8 cellular contexts compared by ENCODE assay signal in genomic region chr4:101345596-101346311, GRCh38. TPM values are rescaled to one million over a fixed set of nuclear protein-coding genes. Genes with fewer than 3 reads are reported as not detected.
DNase-seq lines count a peak whose midpoint lies in the region; ATAC-seq and TF ChIP-seq lines count a peak whose summit lies in the region.

No MANE protein-coding gene starts in this region.

- no peaks in the 10 kb centered on the region for H3K9me3 ChIP-seq in HUES6 (ENCODE audit: control insufficient read depth, insufficient read depth, low read depth, low read length)
- no peaks in the 10 kb centered on the region for H3K9me3 ChIP-seq in SU-DHL-6 (ENCODE audit: insufficient read depth, low read length)
- H3K9me3 ChIP-seq in psoas muscle: no peaks in the 10 kb centered on the region
- no peaks in the 10 kb centered on the region for H3K9me3 ChIP-seq in uterus

- H4K20me1 ChIP-seq in SU-DHL-6 (ENCODE audit: low read depth, low read length): no peaks in the 10 kb centered on the region

- intact Hi-C loops in left ventricle myocardium superior (cut with micrococcal nuclease) (loop anchor here (10.0 kb wide), 1 partner anchor 151 kb away; no protein-coding TSS in a partner anchor), psoas muscle (cut with DNase I) (loop anchor here (2.0 to 10.0 kb wide), 6 partner anchors 63 to 1209 kb away; no protein-coding TSS in a partner anchor), uterus (cut with DNase I; ENCODE audit: low total_unique reads) (no loop called here)

- no peak overlapping the region for H3K27ac ChIP-seq in HUES6 (ENCODE audit: low read depth, low read length)
- H3K27ac ChIP-seq in SU-DHL-6 (ENCODE audit: low read depth, low read length): peak overlapping the region; percentile 35
- peak overlapping the region; percentile 87 for H3K27ac ChIP-seq in psoas muscle
- peak overlapping the region; percentile 88 to 98 for H3K27ac ChIP-seq in uterus

- TF ChIP-seq POLR2A in uterus (IDR thresholded peaks at IDR 0.05): no peak

- TF ChIP-seq CTCF in SU-DHL-6 (IDR thresholded peaks at IDR 0.05; ENCODE audit: insufficient read depth, low read length, poor library complexity, severe bottlenecking) (no peak), psoas muscle (IDR thresholded peaks at IDR 0.05) (no peak), uterus (IDR thresholded peaks at IDR 0.05) (no peak)

- H3F3A ChIP-seq in SU-DHL-6 (ENCODE audit: insufficient read depth): 0 out of 2 replicates have a peak, but pooled peaks cover 9% of the 10 kb centered on the region

- H3K36me3 ChIP-seq in HUES6 (ENCODE audit: control insufficient read depth, insufficient read depth, low read length) (no peaks in the 10 kb centered on the region), SU-DHL-6 (ENCODE audit: low read length) (no peaks in the 10 kb centered on the region), psoas muscle (ENCODE audit: insufficient read depth in 1 of 2, low read depth in 1 of 2) (no peaks in the 10 kb centered on the region), uterus (no peaks in the 10 kb centered on the region)

- H3K27me3 ChIP-seq in HUES6 (ENCODE audit: control insufficient read depth, insufficient read depth, low read length) (peaks cover 20% of the 10 kb centered on the region), SU-DHL-6 (ENCODE audit: low read length) (no peaks in the 10 kb centered on the region), psoas muscle (ENCODE audit: insufficient read depth in 3 of 3, low read length in 2 of 3) (no peaks in the 10 kb centered on the region), uterus (no peaks in the 10 kb centered on the region)

- peak overlapping the region; percentile 61 for H3K4me2 ChIP-seq in SU-DHL-6 (ENCODE audit: low read depth, low read length, poor library complexity, severe bottlenecking)

- ATAC-seq in left ventricle myocardium superior: peak; percentile 6
- no peak for ATAC-seq in psoas muscle
- no peak for ATAC-seq in HG03565 (IDR thresholded peaks at IDR 0.05; ENCODE audit: unreplicated experiment)

- peaks cover 14% of the 10 kb centered on the region; the same call in 1 of the 2 replicates for H3K79me2 ChIP-seq in SU-DHL-6 (ENCODE audit: insufficient read depth, low read length)

- H3K4me3 ChIP-seq in HUES6 (ENCODE audit: low read depth, low read length) (peak overlapping the region; percentile 82), SU-DHL-6 (ENCODE audit: insufficient read depth, low read length, poor library complexity, severe bottlenecking) (peak overlapping the region; percentile 65), psoas muscle (peak overlapping the region; percentile 84), uterus (peak overlapping the region; percentile 82 to 95)

- H3K9me2 ChIP-seq in SU-DHL-6 (replicated peaks; ENCODE audit: insufficient read depth, low read length): no peaks in the 10 kb centered on the region

- peaks cover 12% of the 10 kb centered on the region for H3K4me1 ChIP-seq in HUES6 (ENCODE audit: control insufficient read depth, insufficient read depth, low read length)
- peaks cover 32% of the 10 kb centered on the region for H3K4me1 ChIP-seq in psoas muscle
- H3K4me1 ChIP-seq in uterus: no peaks in the 10 kb centered on the region

- DNase-seq in EL (peak; percentile 66), amniotic epithelial cell (ENCODE audit: low read depth) (peak; percentile 47), left ventricle myocardium superior (peak; percentile 73), psoas muscle (peak; percentile 65 to 78), uterus (peak; percentile 68 to 76)

- H2AFZ ChIP-seq in SU-DHL-6 (ENCODE audit: low read depth, low read length, severe bottlenecking): no peak overlapping the region

- WGBS in psoas muscle, 3 donors: 1 to 2% (median 2%) methylated on average over 20 to 45 of the region's 45 CpGs

- H3K9ac ChIP-seq in HUES6 (ENCODE audit: low read length) (peak overlapping the region; percentile 75), SU-DHL-6 (ENCODE audit: low read length) (peak overlapping the region; percentile 67; the same call in 1 of the 2 replicates)

RNA-seq across cellular contexts. Expression of gene PPP3CA, which starts 1.6 kb away (rescaled TPM):
- 20.1 TPM for total RNA-seq in left ventricle myocardium superior
- 10 to 100 TPM; 32.6 to 65.9 (median 36.7) TPM for total RNA-seq in psoas muscle
- 10 to 100 TPM; 10.4 to 15.3 (median 12.5) TPM for polyA plus RNA-seq in psoas muscle
- total RNA-seq in uterus: 10 to 100 TPM; 32.8 to 70.0 (median 39.8) TPM
